Comparison of ENCODE assay signal across 15 cellular contexts in genomic region chr11:114181752-114182151, GRCh38.
DNase-seq lines count a peak whose midpoint lies in the region; ATAC-seq and TF ChIP-seq lines count a peak whose summit lies in the region.
"Had no signal": no experiment of that assay in that cellular context is flagged by ENCODE, and none has a peak within 500 bp of the region (broad histone marks: within the 10 kb centered on the region; RNA-seq: fewer than 3 reads in every experiment).

No MANE protein-coding gene starts in this region.

- TF ChIP-seq EP300 in transverse colon (IDR thresholded peaks at IDR 0.05; ENCODE audit: low read depth): no peak

- H3K9me3 ChIP-seq in parathyroid adenoma (ENCODE audit: control insufficient read depth, low read length) (no peaks in the 10 kb centered on the region), transverse colon (no peaks in the 10 kb centered on the region), endodermal cell (ENCODE audit: control insufficient read depth, low read length) (no peaks in the 10 kb centered on the region)

- H3K27me3 Mint-ChIP-seq in activated naive CD8-positive, alpha-beta T cell treated with anti-CD3 and anti-CD28 coated beads, Interleukin-2, amount 10 ng/mL, durations not matched to agents 7 days and 5 days: no peaks in the 10 kb centered on the region
- no peaks in the 10 kb centered on the region for H3K27me3 Mint-ChIP-seq in activated naive CD8-positive, alpha-beta T cell treated with anti-CD3 and anti-CD28 coated beads for 36 hours
- peaks cover 28% of the 10 kb centered on the region for H3K27me3 Mint-ChIP-seq in endodermal cell (ENCODE audit: insufficient read depth)

- peaks cover 3% of the 10 kb centered on the region for H3K9me3 Mint-ChIP-seq in activated naive CD8-positive, alpha-beta T cell treated with anti-CD3 and anti-CD28 coated beads, Interleukin-2, amount 10 ng/mL, durations not matched to agents 7 days and 5 days
- peaks cover 3% of the 10 kb centered on the region for H3K9me3 Mint-ChIP-seq in activated naive CD8-positive, alpha-beta T cell treated with anti-CD3 and anti-CD28 coated beads for 36 hours
- H3K9me3 Mint-ChIP-seq in endodermal cell: no peaks in the 10 kb centered on the region
- H3K9me3 Mint-ChIP-seq: mesothelial cell of epicardium had no signal

- H3K4me3 ChIP-seq in coronary artery: peak overlapping the region; percentile 65
- no peak overlapping the region for H3K4me3 ChIP-seq in parathyroid adenoma (ENCODE audit: low read depth, low read length)
- H3K4me3 ChIP-seq in transverse colon: no peak overlapping the region
- no peak overlapping the region for H3K4me3 ChIP-seq in brain microvascular endothelial cell (ENCODE audit: low read depth, low read length)
- H3K4me3 ChIP-seq in endodermal cell (ENCODE audit: low read length): no peak overlapping the region

- peaks cover 80% of the 10 kb centered on the region for H3K4me1 Mint-ChIP-seq in activated naive CD8-positive, alpha-beta T cell treated with anti-CD3 and anti-CD28 coated beads, Interleukin-2, amount 10 ng/mL, durations not matched to agents 7 days and 5 days
- peaks cover 51% of the 10 kb centered on the region for H3K4me1 Mint-ChIP-seq in activated naive CD8-positive, alpha-beta T cell treated with anti-CD3 and anti-CD28 coated beads for 36 hours
- H3K4me1 Mint-ChIP-seq in endodermal cell: peaks cover 3% of the 10 kb centered on the region

- peaks cover 22% of the 10 kb centered on the region for H3K36me3 Mint-ChIP-seq in activated naive CD8-positive, alpha-beta T cell treated with anti-CD3 and anti-CD28 coated beads, Interleukin-2, amount 10 ng/mL, durations not matched to agents 7 days and 5 days
- no peaks in the 10 kb centered on the region for H3K36me3 Mint-ChIP-seq in activated naive CD8-positive, alpha-beta T cell treated with anti-CD3 and anti-CD28 coated beads for 36 hours
- no peaks in the 10 kb centered on the region for H3K36me3 Mint-ChIP-seq in endodermal cell (ENCODE audit: low read depth)
- H3K36me3 Mint-ChIP-seq: mesothelial cell of epicardium had no signal

- H3K4me3 Mint-ChIP-seq in activated naive CD8-positive, alpha-beta T cell treated with anti-CD3 and anti-CD28 coated beads, Interleukin-2, amount 10 ng/mL, durations not matched to agents 7 days and 5 days: peak overlapping the region; percentile 6
- H3K4me3 Mint-ChIP-seq in activated naive CD8-positive, alpha-beta T cell treated with anti-CD3 and anti-CD28 coated beads for 36 hours: no peak overlapping the region
- H3K4me3 Mint-ChIP-seq in endodermal cell: no peak overlapping the region
- H3K4me3 Mint-ChIP-seq: mesothelial cell of epicardium had no signal

- WGBS in transverse colon (ENCODE audit: low coverage in 1 of 2), 2 donors: 90 to 100% methylated on average over 1 to 8 of the region's 8 CpGs
- 77 to 87% methylated on average over 4 to 8 of the region's 8 CpGs for WGBS in endodermal cell (ENCODE audit: insufficient coverage in 1 of 2, insufficient read length in 1 of 2), 2 experiments

- no peaks in the 10 kb centered on the region for H3K27me3 ChIP-seq in parathyroid adenoma (ENCODE audit: control insufficient read depth, insufficient read depth, low read length)
- no peaks in the 10 kb centered on the region for H3K27me3 ChIP-seq in transverse colon
- H3K27me3 ChIP-seq in brain microvascular endothelial cell (replicated peaks): peaks cover 21% of the 10 kb centered on the region
- H3K27me3 ChIP-seq in endodermal cell (ENCODE audit: control insufficient read depth, insufficient read depth, low read length, poor library complexity, severe bottlenecking): peaks cover under 1% of the 10 kb centered on the region

- TF ChIP-seq CTCF in coronary artery (IDR thresholded peaks at IDR 0.05): no peak
- TF ChIP-seq CTCF in parathyroid adenoma (IDR thresholded peaks at IDR 0.05): no peak
- no peak for TF ChIP-seq CTCF in transverse colon (IDR thresholded peaks at IDR 0.05)
- TF ChIP-seq CTCF in brain microvascular endothelial cell (IDR thresholded peaks at IDR 0.05; ENCODE audit: low read depth, low read length, missing control alignments): no peak
- TF ChIP-seq CTCF in endodermal cell (conservative IDR thresholded peaks at IDR 0.05): no peak

- H3K9ac ChIP-seq in parathyroid adenoma: no peak overlapping the region
- H3K9ac ChIP-seq in endodermal cell (ENCODE audit: extremely low read depth, low read length, poor library complexity, severe bottlenecking): no peak overlapping the region

- no peak for ATAC-seq in activated naive CD8-positive, alpha-beta T cell treated with anti-CD3 and anti-CD28 coated beads, Interleukin-2, amount 10 ng/mL, durations not matched to agents 7 days and 5 days (ENCODE audit: low read depth)
- ATAC-seq: activated CD4-positive, CD25-positive, alpha-beta regulatory T cell treated with anti-CD3 and anti-CD28 coated beads, Interleukin-2, amount 50 U/mL, for 24 hours; PC-3 had no signal

- peak overlapping the region; percentile 97 for H3K27ac Mint-ChIP-seq in activated naive CD8-positive, alpha-beta T cell treated with anti-CD3 and anti-CD28 coated beads, Interleukin-2, amount 10 ng/mL, durations not matched to agents 7 days and 5 days
- H3K27ac Mint-ChIP-seq in activated naive CD8-positive, alpha-beta T cell treated with anti-CD3 and anti-CD28 coated beads for 36 hours: no peak overlapping the region
- H3K27ac Mint-ChIP-seq in endodermal cell: no peak overlapping the region
- H3K27ac Mint-ChIP-seq: mesothelial cell of epicardium had no signal

- in situ Hi-C loops in transverse colon (cut with MboI; ENCODE audit: low pct_ligation_motif_present in 1 of 4, low pct_unique_long_range_greater_than_20kb in 1 of 4, low sequenced_read_pairs in 3 of 4): loop anchor here (10.0 to 25.0 kb wide), 4 partner anchors 107 to 147 kb away; no protein-coding TSS in a partner anchor
- in situ Hi-C loops in brain microvascular endothelial cell (cut with HindIII; ENCODE audit: low pct_ligation_motif_present, low sequenced_read_pairs): no loop called here

- H3K79me2 ChIP-seq in parathyroid adenoma: peaks cover 20% of the 10 kb centered on the region

- H2AFZ ChIP-seq in parathyroid adenoma: no peak overlapping the region

- H3K36me3 ChIP-seq in parathyroid adenoma (ENCODE audit: control insufficient read depth, insufficient read depth, low read length) (no peaks in the 10 kb centered on the region), transverse colon (peaks cover 0 to 3% (median 0%) of the 10 kb centered on the region in 4 donors), brain microvascular endothelial cell (replicated peaks) (no peaks in the 10 kb centered on the region), endodermal cell (ENCODE audit: control insufficient read depth, insufficient read depth, low read length) (no peaks in the 10 kb centered on the region)

- DNase-seq in activated naive CD8-positive, alpha-beta T cell treated with anti-CD3 and anti-CD28 coated beads, Interleukin-2, amount 10 ng/mL, durations not matched to agents 7 days and 5 days: no peak
- DNase-seq in activated naive CD8-positive, alpha-beta T cell treated with anti-CD3 and anti-CD28 coated beads for 36 hours: no peak
- DNase-seq in coronary artery (ENCODE audit: low spot score) (no peak), transverse colon (no peak), brain microvascular endothelial cell (no peak), endodermal cell (no peak), GOT3 (lab: John Stamatoyannopoulos, UW) (no peak)
- DNase-seq: GDM1; NCI-H187; NCI-H524; PC-3; stimulated activated CD4-positive, alpha-beta T cell treated with anti-CD3 and anti-CD28 coated beads, Interleukin-15, amount 100 ng/mL, for 24 hours had no signal

- H3K27ac ChIP-seq in coronary artery (peak overlapping the region; percentile 99), parathyroid adenoma (peak overlapping the region; percentile 98), transverse colon (peak overlapping the region; percentile 94 to 96 (median 96)), brain microvascular endothelial cell (no peak overlapping the region), endodermal cell (ENCODE audit: low read depth, low read length) (no peak overlapping the region)

- TF ChIP-seq POLR2A in transverse colon (IDR thresholded peaks at IDR 0.05): no peak

- H3K4me2 ChIP-seq in parathyroid adenoma (ENCODE audit: low read length): no peak overlapping the region

- intact Hi-C loops in transverse colon (cut with DNase I; ENCODE audit: low total_unique reads): loop anchor here (10.0 kb wide), 1 partner anchor 73 kb away; no protein-coding TSS in a partner anchor

- POLR2A ChIA-PET in activated naive CD8-positive, alpha-beta T cell treated with anti-CD3 and anti-CD28 coated beads, Interleukin-2, amount 10 ng/mL, durations not matched to agents 7 days and 5 days (lab: Charles Lee): interaction anchor here (1.3 to 3.1 kb wide), 3 partner anchors 9 to 15 kb away, joined by 3 to 28 read pairs (median 13); no protein-coding TSS in a partner anchor

- H3K4me1 ChIP-seq in parathyroid adenoma (peaks cover 51% of the 10 kb centered on the region), transverse colon (peaks cover 39 to 69% (median 67%) of the 10 kb centered on the region in 4 donors), endodermal cell (ENCODE audit: control insufficient read depth, insufficient read depth, low read length) (no peaks in the 10 kb centered on the region)

Comparison
In these comparisons a context has a peak if more than half of its experiments do, and no peak if none do; other contexts are left out.
1. H3K27ac ChIP-seq: peak in coronary artery (2 of 2), parathyroid adenoma (single experiment) and transverse colon (4 of 4); none in brain microvascular endothelial cell (single experiment) and endodermal cell (single experiment).